26 cellular contexts compared by ENCODE assay signal in genomic region chr1:29358183-29358582, GRCh38.
"Had no signal": no experiment of that assay in that cellular context is flagged by ENCODE, and none has a peak within 500 bp of the region (broad histone marks: within the 10 kb centered on the region; RNA-seq: fewer than 3 reads in every experiment).

No MANE protein-coding gene starts in this region.

- FAIRE-seq: endothelial cell of umbilical vein, kidney had no signal

- DNase-seq: colonic mucosa; effector CD8-positive, alpha-beta T cell; esophagus squamous epithelium; foreskin melanocyte; glutamatergic neuron; heart right ventricle; hypothalamus; immature natural killer cell; kidney; mesenchymal stem cell; mucosa of descending colon; naive thymus-derived CD4-positive, alpha-beta T cell; nucleus accumbens; sigmoid colon; stimulated activated CD4-positive, alpha-beta T cell treated with anti-CD3 and anti-CD28 coated beads, Interleukin-2, amount 100 ng/mL, for 24 hours; stimulated activated CD4-positive, alpha-beta T cell treated with anti-CD3 and anti-CD28 coated beads, Interleukin-4, amount 100 ng/mL, for 24 hours; stimulated activated naive CD8-positive, alpha-beta T cell treated with anti-CD3 and anti-CD28 coated beads, Interleukin-15, Interleukin-2, amounts not matched to agents 100 U/mL and 50 U/mL, for 24 hours; substantia nigra; testis; tibial artery had no signal

- ATAC-seq: heart right ventricle; left lobe of liver; mucosa of descending colon; naive thymus-derived CD4-positive, alpha-beta T cell; stimulated activated memory B cell treated with anti-CD40 and anti-IgM and Interleukin-4, amounts not matched to agents 10 μg/mL and 1 μg/mL and 100 μg/mL, for 72 hours; stimulated activated naive CD8-positive, alpha-beta T cell treated with anti-CD3 and anti-CD28 coated beads, Interleukin-15, Interleukin-2, amounts not matched to agents 100 U/mL and 50 U/mL, for 24 hours had no signal

- H3K27ac ChIP-seq: colonic mucosa, esophagus squamous epithelium, heart right ventricle, prostate gland, right atrium auricular region, sigmoid colon, testis, tibial artery had no signal

- H3K36me3 ChIP-seq: colonic mucosa, esophagus squamous epithelium, heart right ventricle, prostate gland, right atrium auricular region, sigmoid colon, tibial artery had no signal

- H3K27me3 ChIP-seq: colonic mucosa, right atrium auricular region, testis had no signal

- H3K4me1 ChIP-seq: colonic mucosa, heart right ventricle, prostate gland, right atrium auricular region, sigmoid colon, testis, tibial artery had no signal

- H3K4me3 ChIP-seq: colonic mucosa, esophagus squamous epithelium, heart right ventricle, lung, mucosa of descending colon, prostate gland, right atrium auricular region, sigmoid colon, testis, tibial artery had no signal

- H3K9me3 ChIP-seq: colonic mucosa, esophagus squamous epithelium, heart right ventricle, mucosa of descending colon, prostate gland, right atrium auricular region, sigmoid colon, testis, tibial artery had no signal
